In genomic region chr7:74266191-74266963, GRCh38 we compare ENCODE assay signal across 1 cellular context.
TF ChIP-seq lines count a peak whose summit lies in the region.

No MANE protein-coding gene starts in this region.

TF ChIP-seq in IMR-90, 13 proteins besides CTCF, POLR2A, EP300 and RAD21:
- no peak for TF ChIP-seq NFE2L2 (IDR thresholded peaks at IDR 0.05; ENCODE audit: low read depth, low read length)
- TF ChIP-seq SMC3 (IDR thresholded peaks at IDR 0.05; ENCODE audit: low read depth, low read length): no peak
- TF ChIP-seq RFX5 (IDR thresholded peaks at IDR 0.05; ENCODE audit: low read depth, low read length): no peak
- TF ChIP-seq CEBPB (IDR thresholded peaks at IDR 0.05; ENCODE audit: low read depth, low read length): no peak
- no peak for TF ChIP-seq MAFK (IDR thresholded peaks at IDR 0.05; ENCODE audit: low read depth, low read length)
- no peak for TF ChIP-seq ELK1 (IDR thresholded peaks at IDR 0.05; ENCODE audit: borderline replicate concordance, low read depth, low read length)
- no peak for TF ChIP-seq MAZ (IDR thresholded peaks at IDR 0.05; ENCODE audit: borderline replicate concordance, low read depth, low read length)
- no peak for TF ChIP-seq FOS (IDR thresholded peaks at IDR 0.05; ENCODE audit: low read depth, low read length)
- TF ChIP-seq MXI1 (IDR thresholded peaks at IDR 0.05; ENCODE audit: borderline replicate concordance, low read depth, low read length): no peak
- TF ChIP-seq, protein P1, sequence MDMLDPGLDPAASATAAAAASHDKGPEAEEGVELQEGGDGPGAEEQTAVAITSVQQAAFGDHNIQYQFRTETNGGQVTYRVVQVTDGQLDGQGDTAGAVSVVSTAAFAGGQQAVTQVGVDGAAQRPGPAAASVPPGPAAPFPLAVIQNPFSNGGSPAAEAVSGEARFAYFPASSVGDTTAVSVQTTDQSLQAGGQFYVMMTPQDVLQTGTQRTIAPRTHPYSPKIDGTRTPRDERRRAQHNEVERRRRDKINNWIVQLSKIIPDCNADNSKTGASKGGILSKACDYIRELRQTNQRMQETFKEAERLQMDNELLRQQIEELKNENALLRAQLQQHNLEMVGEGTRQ (IDR thresholded peaks at IDR 0.05; ENCODE audit: low read depth, low read length): no peak
- no peak for TF ChIP-seq CHD1 (IDR thresholded peaks at IDR 0.05; ENCODE audit: low read depth, low read length)
- TF ChIP-seq RCOR1 (IDR thresholded peaks at IDR 0.05; ENCODE audit: insufficient replicate concordance, low read length): no peak
- no peak for TF ChIP-seq BHLHE40 (IDR thresholded peaks at IDR 0.05; ENCODE audit: low read depth, low read length)
